In genomic region chr22:25969286-25969685, GRCh38 we compare ENCODE assay signal across 9 cellular contexts.
"Had no signal": no experiment of that assay in that cellular context is flagged by ENCODE, and none has a peak within 500 bp of the region (broad histone marks: within the 10 kb centered on the region; RNA-seq: fewer than 3 reads in every experiment).

No MANE protein-coding gene starts in this region.

- DNase-seq: IMR-90, Karpas-422, Kasumi-1, KBM-7, KG1 had no signal

- ATAC-seq: HepG2 had no signal

- FAIRE-seq: HepG2, HTR-8/SVneo had no signal

- H3K27ac ChIP-seq: HL-60, KMS-11 had no signal

- H3K4me2 ChIP-seq: KMS-11 had no signal

- H3K9ac ChIP-seq: KMS-11 had no signal
